In the genomic region with DNA sequence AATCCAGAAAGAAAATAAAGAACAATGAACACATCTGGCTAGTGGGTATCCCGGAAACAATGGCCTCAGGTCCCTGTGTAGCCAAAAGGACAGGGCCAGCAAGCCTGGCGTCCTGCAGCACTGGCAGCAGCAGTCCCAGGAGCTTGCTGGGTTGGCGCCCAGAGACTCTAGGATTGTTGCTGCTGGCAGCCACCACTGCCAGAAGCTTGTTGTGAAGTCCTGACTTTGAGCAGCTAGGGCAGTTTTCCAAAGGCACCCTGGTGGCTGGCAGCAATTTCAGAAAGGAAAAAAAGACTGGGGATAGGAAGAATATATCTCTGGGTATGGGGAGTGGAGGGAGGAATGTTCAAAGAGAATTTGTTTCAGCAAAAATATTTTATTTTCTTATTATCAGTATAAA, we compare ENCODE assay signal across 15 cellular contexts. TPM values are rescaled to one million over a fixed set of nuclear protein-coding genes. Genes with fewer than 3 reads are reported as not detected.
DNase-seq lines count a peak whose midpoint lies in the region; ATAC-seq and TF ChIP-seq lines count a peak whose summit lies in the region.
"Had no signal": no experiment of that assay in that cellular context is flagged by ENCODE, and none has a peak within 500 bp of the region (broad histone marks: within the 10 kb centered on the region; RNA-seq: fewer than 3 reads in every experiment).

No MANE protein-coding gene starts in this region.

- no peak for TF ChIP-seq POLR2A in stomach (IDR thresholded peaks at IDR 0.05)

- DNase-seq in NCI-H446 treated with DMSO at 0.1 percent for 48 hours (lab: John Stamatoyannopoulos, UW) (peak; percentile 78), chondrocyte (ENCODE audit: low spot score) (no peak), left lung (no peak), stomach (peak; percentile 90), SJCRH30 (no peak), Kasumi-1 (lab: John Stamatoyannopoulos, UW) (no peak)
- DNase-seq in activated naive CD4-positive, alpha-beta T cell treated with anti-CD3 and anti-CD28 coated beads, Interleukin-2, amount 50 U/mL, for 16 hours = no peak
- DNase-seq: activated CD4-positive, CD25-positive, alpha-beta regulatory T cell; activated CD8-positive, alpha-beta memory T cell treated with anti-CD3 and anti-CD28 coated beads, Interleukin-2, amount 50 U/mL, for 4 hours; activated naive CD8-positive, alpha-beta T cell treated with anti-CD3 and anti-CD28 coated beads for 36 hours; foreskin melanocyte; HCEC 1CT; kidney glomerular epithelial cell; natural killer cell had no signal

- H3K27ac ChIP-seq in left lung = no peak overlapping the region
- peak overlapping the region in 2 of 5 donors; percentile 12 to 24 for H3K27ac ChIP-seq in stomach
- H3K27ac ChIP-seq in SJCRH30 = no peak overlapping the region

- peaks cover 21% of the 10 kb centered on the region for H3K36me3 Mint-ChIP-seq in chondrocyte (ENCODE audit: low read depth)

- no peak overlapping the region for H3K4me3 Mint-ChIP-seq in chondrocyte (ENCODE audit: unreplicated experiment)
- H3K4me3 Mint-ChIP-seq: activated naive CD8-positive, alpha-beta T cell treated with anti-CD3 and anti-CD28 coated beads for 36 hours; natural killer cell had no signal

- WGBS in stomach, 5 donors = 24 to 60% (median 46%) methylated on average over 3 of the region's 3 CpGs

- H3K27ac Mint-ChIP-seq in chondrocyte (ENCODE audit: unreplicated experiment) = peak overlapping the region; percentile 62
- H3K27ac Mint-ChIP-seq: activated naive CD8-positive, alpha-beta T cell treated with anti-CD3 and anti-CD28 coated beads for 36 hours; natural killer cell had no signal

- H3K36me3 ChIP-seq in left lung = peaks cover 0 to 59% of the 10 kb centered on the region in 2 donors
- H3K36me3 ChIP-seq in stomach = peaks cover 4 to 86% (median 67%) of the 10 kb centered on the region in 4 donors
- H3K36me3 ChIP-seq in SJCRH30 = peaks cover 2% of the 10 kb centered on the region; the same call in 1 of the 2 replicates

- H3K27me3 ChIP-seq in left lung (no peaks in the 10 kb centered on the region), stomach (no peaks in the 10 kb centered on the region), SJCRH30 (no peaks in the 10 kb centered on the region)

- intact Hi-C loops in left lung (cut with DNase I) = no loop called here
- intact Hi-C loops in stomach (cut with DNase I; ENCODE audit: low total_unique reads) = no loop called here

- H3K9me3 Mint-ChIP-seq in chondrocyte (ENCODE audit: low read depth) = no peaks in the 10 kb centered on the region
- H3K9me3 Mint-ChIP-seq: activated naive CD8-positive, alpha-beta T cell treated with anti-CD3 and anti-CD28 coated beads for 36 hours; natural killer cell had no signal

- TF ChIP-seq CTCF in chondrocyte (IDR thresholded peaks at IDR 0.05) = peak; percentile 49
- no peak for TF ChIP-seq CTCF in left lung (IDR thresholded peaks at IDR 0.05)
- peak in 1 of 7 experiments; percentile 15 for TF ChIP-seq CTCF in stomach (IDR thresholded peaks at IDR 0.05)

- H3K9me3 ChIP-seq in left lung = no peaks in the 10 kb centered on the region
- no peaks in the 10 kb centered on the region for H3K9me3 ChIP-seq in stomach
- no peaks in the 10 kb centered on the region for H3K9me3 ChIP-seq in SJCRH30 (replicated peaks)

- no peaks in the 10 kb centered on the region for H3K27me3 Mint-ChIP-seq in chondrocyte (ENCODE audit: low read depth)
- H3K27me3 Mint-ChIP-seq: activated naive CD8-positive, alpha-beta T cell treated with anti-CD3 and anti-CD28 coated beads for 36 hours had no signal

- no peak for TF ChIP-seq EP300 in stomach (IDR thresholded peaks at IDR 0.05)

- peaks cover 12% of the 10 kb centered on the region for H3K4me1 Mint-ChIP-seq in chondrocyte (ENCODE audit: low read depth)

- H3K4me1 ChIP-seq in left lung (no peaks in the 10 kb centered on the region), stomach (peaks cover 0 to 13% (median 6%) of the 10 kb centered on the region in 4 donors), SJCRH30 (no peaks in the 10 kb centered on the region)

- peak; percentile 21 for ATAC-seq in left lung
- ATAC-seq: natural killer cell had no signal

- H3K4me3 ChIP-seq in left lung = no peak overlapping the region
- H3K4me3 ChIP-seq in stomach = no peak overlapping the region
- no peak overlapping the region for H3K4me3 ChIP-seq in SJCRH30

RNA-seq across cellular contexts. Expression of a gene that starts 11.3 kb away (rescaled TPM):
- total RNA-seq in chondrocyte = 14.8 to 27.5 TPM (median 16.5 TPM) in 3 replicates
- 10 to 100 TPM; 18.3 to 19.4 TPM for total RNA-seq in left lung
- 10 to 100 TPM; 11.7 to 77.9 (median 30.7) TPM for total RNA-seq in stomach
- polyA plus RNA-seq in stomach = 1 to 10 TPM; 7.5 to 7.9 (median 7.6) TPM
- total RNA-seq in SJCRH30 (2014; rRNA removed; shearing (Covaris generic)) = 14.0 and 14.1 TPM in 2 replicates

RNA-seq across cellular contexts. Expression of a gene that starts 50.9 kb away (rescaled TPM):
- 93.0 to 140 TPM (median 99.3 TPM) in 3 replicates for total RNA-seq in chondrocyte
- 10 to 100 TPM; 12.4 to 27.9 TPM for total RNA-seq in left lung
- total RNA-seq in stomach = 10 to 100 TPM in 2 of 5 donors, 1 to 10 TPM in 1, under 1 TPM in 2; 0.45 to 27.0 (median 4.2) TPM
- 1 to 10 TPM in 2 of 3 donors, under 1 TPM in 1; 0.40 to 1.5 (median 1.2) TPM for polyA plus RNA-seq in stomach
- 7.0 and 7.2 TPM in 2 replicates for total RNA-seq in SJCRH30 (2014; rRNA removed; shearing (Covaris generic))
- total RNA-seq: natural killer cell, OCI-LY7 had no signal

Comparison
In these comparisons a context has a peak if more than half of its experiments do, and no peak if none do; other contexts are left out.
1. DNase-seq: peak in NCI-H446 treated with DMSO at 0.1 percent for 48 hours (single experiment) and stomach (single experiment); none in chondrocyte (single experiment), left lung (0 of 2), SJCRH30 (0 of 2), activated naive CD4-positive, alpha-beta T cell treated with anti-CD3 and anti-CD28 coated beads, Interleukin-2, amount 50 U/mL, for 16 hours (single experiment) and Kasumi-1 (0 of 2).